Comparison of ENCODE assay signal across 20 cellular contexts in genomic region chr20:61494763-61495595, GRCh38.
"Had no signal": no experiment of that assay in that cellular context is flagged by ENCODE, and none has a peak within 500 bp of the region (broad histone marks: within the 10 kb centered on the region; RNA-seq: fewer than 3 reads in every experiment).

No MANE protein-coding gene starts in this region.

- H3K9me3 ChIP-seq: esophagus squamous epithelium, gastroesophageal sphincter, lower lobe of right lung, neutrophil, right atrium auricular region had no signal

- H3K4me3 Mint-ChIP-seq: memory B cell, nephron had no signal

- H3K4me1 ChIP-seq: esophagus squamous epithelium, gastroesophageal sphincter, left lung, lower lobe of right lung, right atrium auricular region had no signal

- H3K36me3 Mint-ChIP-seq: memory B cell had no signal

- H3K27ac ChIP-seq: epithelial cell of prostate, esophagus squamous epithelium, gastroesophageal sphincter, left lung, lower lobe of right lung, neutrophil, right atrium auricular region had no signal

- H3K9me3 Mint-ChIP-seq: memory B cell, nephron had no signal

- DNase-seq: cortex of kidney; effector memory CD4-positive, alpha-beta T cell; esophagus squamous epithelium; foreskin fibroblast; glutamatergic neuron; left lung; lower lobe of right lung; midbrain; posterior cingulate gyrus; small intestine; stimulated activated CD4-positive, alpha-beta T cell treated with anti-CD3 and anti-CD28 coated beads, Interleukin-12 subunit alpha, Interleukin-12 subunit beta, amount 100 ng/mL, for 4 hours; stimulated activated naive CD4-positive, alpha-beta T cell treated with Interleukin-2 at 50 U/mL for 16 hours; trophoblast cell had no signal

- H3K4me3 ChIP-seq: esophagus squamous epithelium, gastroesophageal sphincter, left lung, lower lobe of right lung, right atrium auricular region had no signal

- H3K4me1 Mint-ChIP-seq: memory B cell, nephron had no signal

- H3K27me3 ChIP-seq: neutrophil, right atrium auricular region had no signal

- ATAC-seq: gastroesophageal sphincter, left lung, lower lobe of right lung had no signal

- H3K36me3 ChIP-seq: esophagus squamous epithelium, gastroesophageal sphincter, left lung, lower lobe of right lung, neutrophil, right atrium auricular region had no signal

- H3K27ac Mint-ChIP-seq: memory B cell, nephron had no signal

- FAIRE-seq: keratinocyte, small intestine had no signal
